20 cellular contexts compared by ENCODE assay signal in the genomic region with DNA sequence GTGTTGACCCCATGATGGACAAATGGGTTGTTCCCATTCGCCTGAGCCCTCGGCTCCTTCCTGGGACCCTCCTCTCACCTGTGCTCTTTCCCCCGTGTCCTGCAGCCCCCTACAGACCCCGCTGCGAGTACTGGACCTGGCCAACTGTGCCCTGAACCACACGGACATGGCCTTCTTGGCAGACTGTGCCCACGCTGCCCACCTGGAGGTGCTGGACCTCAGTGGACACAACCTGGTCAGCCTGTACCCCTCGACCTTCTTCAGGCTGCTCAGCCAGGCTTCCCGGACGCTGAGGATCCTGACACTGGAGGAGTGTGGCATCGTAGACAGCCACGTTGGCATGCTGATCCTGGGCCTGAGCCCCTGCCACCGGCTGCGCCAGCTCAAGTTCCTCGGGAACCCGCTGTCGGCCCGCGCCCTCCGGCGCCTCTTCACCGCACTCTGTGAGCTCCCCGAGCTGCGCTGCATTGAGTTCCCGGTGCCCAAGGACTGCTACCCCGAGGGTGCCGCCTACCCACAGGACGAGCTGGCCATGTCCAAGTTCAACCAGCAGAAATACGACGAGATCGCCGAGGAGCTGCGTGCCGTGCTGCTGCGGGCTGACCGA. TPM values are rescaled to one million over a fixed set of nuclear protein-coding genes. Genes with fewer than 3 reads are reported as not detected.
"Had no signal": no experiment of that assay in that cellular context is flagged by ENCODE, and none has a peak within 500 bp of the region (broad histone marks: within the 10 kb centered on the region; RNA-seq: fewer than 3 reads in every experiment).

No MANE protein-coding gene starts in this region.

- H3K36me3 ChIP-seq: adrenal gland, cardiac muscle cell, colonic mucosa, ovary, transverse colon had no signal

- H3K27me3 Mint-ChIP-seq: activated T-helper 17 cell treated with anti-CD3 and anti-CD28 coated beads, Interleukin-2, amount 50 U/mL, for 72 hours had no signal

- H3K4me1 ChIP-seq: adrenal gland, colonic mucosa had no signal

- DNase-seq: activated CD4-positive, alpha-beta T cell treated with anti-CD3 and anti-CD28 coated beads for 1 hour; activated CD4-positive, alpha-beta T cell treated with anti-CD3 and anti-CD28 coated beads, Interleukin-2, amount 50 U/mL, for 4 hours; activated T-cell treated with anti-CD3 and anti-CD28 coated beads for 4 hours; adrenal gland; colonic mucosa; stimulated activated CD4-positive, alpha-beta T cell treated with anti-CD3 and anti-CD28 coated beads, Interleukin-4, amount 100 ng/mL, for 24 hours; stimulated activated naive CD4-positive, alpha-beta T cell treated with Interleukin-2 at 50 U/mL for 16 hours; substantia nigra; transverse colon had no signal

- H3K4me1 Mint-ChIP-seq: activated T-helper 17 cell treated with anti-CD3 and anti-CD28 coated beads, Interleukin-2, amount 50 U/mL, for 72 hours had no signal

- H3K27ac Mint-ChIP-seq: activated naive CD4-positive, alpha-beta T cell treated with anti-CD3 and anti-CD28 coated beads, Interleukin-2, amount 50 U/mL, for 24 hours; activated T-helper 17 cell treated with anti-CD3 and anti-CD28 coated beads, Interleukin-2, amount 50 U/mL, for 72 hours; mesothelial cell of epicardium had no signal

- FAIRE-seq: endometrium had no signal

- H3K4me3 Mint-ChIP-seq: activated naive CD4-positive, alpha-beta T cell treated with anti-CD3 and anti-CD28 coated beads, Interleukin-2, amount 50 U/mL, for 24 hours; activated T-helper 17 cell treated with anti-CD3 and anti-CD28 coated beads, Interleukin-2, amount 50 U/mL, for 72 hours; mesothelial cell of epicardium had no signal

- H3K9me3 ChIP-seq: adrenal gland, colonic mucosa, ovary, transverse colon had no signal

- H3K9me3 Mint-ChIP-seq: activated naive CD4-positive, alpha-beta T cell treated with anti-CD3 and anti-CD28 coated beads, Interleukin-2, amount 50 U/mL, for 24 hours; activated T-helper 17 cell treated with anti-CD3 and anti-CD28 coated beads, Interleukin-2, amount 50 U/mL, for 72 hours; mesothelial cell of epicardium had no signal

- H3K4me3 ChIP-seq: adrenal gland, cardiac muscle cell, colonic mucosa, lung, ovary, skin epidermis, transverse colon had no signal

- H3K36me3 Mint-ChIP-seq: activated naive CD4-positive, alpha-beta T cell treated with anti-CD3 and anti-CD28 coated beads, Interleukin-2, amount 50 U/mL, for 24 hours; mesothelial cell of epicardium had no signal

- H3K27me3 ChIP-seq: adrenal gland, cardiac muscle cell, ovary had no signal

- H3K27ac ChIP-seq: adrenal gland, cardiac muscle cell, colonic mucosa, ovary, skin epidermis, transverse colon had no signal

- ATAC-seq: activated T-helper 17 cell treated with anti-CD3 and anti-CD28 coated beads, Interleukin-2, amount 50 U/mL, for 72 hours had no signal

RNA-seq across cellular contexts. Expression of gene LRRC14B, which starts 3.4 kb away (rescaled TPM):
- total RNA-seq: activated T-helper 17 cell treated with anti-CD3 and anti-CD28 coated beads, Interleukin-2, amount 50 U/mL, for 72 hours; adrenal gland; colonic mucosa; glomerular endothelial cell; T-helper 1 cell treated with Interleukin-12 subunit alpha and Interleukin-12 subunit beta and Interleukin-4 antibody, amounts not matched to agents 30 ng/mL and 1 ng/mL, for 36 hours; transverse colon had no signal
- polyA plus RNA-seq: adrenal gland, lung, neural cell had no signal
